ENCODE assay signal across 20 cellular contexts in the genomic region with DNA sequence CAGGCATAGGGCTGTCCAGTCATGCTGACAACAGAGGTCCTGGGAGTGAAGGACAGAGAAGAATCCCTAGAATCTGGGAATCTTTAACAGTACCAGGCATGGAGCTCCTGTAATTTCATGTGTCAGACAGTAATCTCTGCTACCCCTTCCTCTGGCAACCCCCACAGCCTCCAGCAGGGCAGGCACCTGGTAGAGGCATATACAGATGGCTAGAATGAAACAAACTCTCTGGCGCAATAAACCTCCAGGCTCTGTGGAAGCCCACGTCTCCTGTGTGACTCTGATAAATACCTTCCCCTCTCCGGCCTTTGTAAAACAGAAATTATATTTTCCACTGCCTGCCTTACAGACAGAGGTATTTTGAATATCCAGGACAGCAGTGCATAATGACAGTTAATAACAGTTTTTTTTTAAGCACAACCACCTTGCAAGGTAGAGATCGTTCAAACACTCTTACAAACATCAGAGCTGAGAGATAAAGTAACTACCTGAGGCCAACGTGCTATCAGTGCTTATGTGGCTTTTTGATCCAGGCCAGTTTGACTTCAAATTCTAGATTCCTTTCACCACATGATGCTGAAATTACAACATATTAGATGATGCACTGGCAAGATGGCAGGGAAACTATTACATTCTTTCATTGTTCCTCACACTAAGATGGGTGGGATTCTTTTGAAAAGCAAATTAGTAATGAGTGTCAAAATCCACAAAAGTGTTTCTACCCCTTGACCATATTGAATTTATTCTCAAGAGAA. TPM values are rescaled to one million over a fixed set of nuclear protein-coding genes. Genes with fewer than 3 reads are reported as not detected.
A peak's percentile ranks its signal among the peaks of the same experiment; 100 is the strongest.
DNase-seq lines count a peak whose midpoint lies in the region; ATAC-seq, FAIRE-seq and TF ChIP-seq lines count a peak whose summit lies in the region.
"Had no signal": no experiment of that assay in that cellular context is flagged by ENCODE, and none has a peak within 500 bp of the region (broad histone marks: within the 10 kb centered on the region; RNA-seq: fewer than 3 reads in every experiment).

No MANE protein-coding gene starts in this region.

- TF ChIP-seq EP300 in HepG2 (IDR thresholded peaks at IDR 0.05; ENCODE audit: low read depth in 2 of 2, low read length in 2 of 2) (no peak), HepG2 (CRISPR knock-in tag; IDR thresholded peaks at IDR 0.05; ENCODE audit: borderline replicate concordance) (no peak)

- H3K4me3 ChIP-seq in HepG2 (replicated peaks in 1 of 3; ENCODE audit: insufficient read depth in 1 of 3, low read depth in 2 of 3, low read length in 3 of 3) (no peak overlapping the region), right lobe of liver (no peak overlapping the region)
- H3K4me3 ChIP-seq: heart left ventricle, pancreas, thoracic aorta had no signal

- no peak for FAIRE-seq in HepG2 (lab: Jason Lieb, UNC)
- FAIRE-seq: GM12891, pancreas had no signal

- H3K4me2 ChIP-seq in HepG2 (ENCODE audit: low read depth, low read length) = no peak overlapping the region

- TF ChIP-seq RAD21 in HepG2 (CRISPR knock-in tag; IDR thresholded peaks at IDR 0.05) = no peak

- no peak for TF ChIP-seq CTCF in HepG2 (CRISPR knock-in tag; IDR thresholded peaks at IDR 0.05)
- TF ChIP-seq CTCF in right lobe of liver (IDR thresholded peaks at IDR 0.05) = no peak

- H3K79me2 ChIP-seq in HepG2 (ENCODE audit: insufficient read depth, low read length) = no peaks in the 10 kb centered on the region

- no peak overlapping the region for H3K9ac ChIP-seq in HepG2 (ENCODE audit: insufficient read depth, low read depth, low read length)

- H4K20me1 ChIP-seq in HepG2 (ENCODE audit: insufficient read depth, low read length) = no peaks in the 10 kb centered on the region

- no peak for TF ChIP-seq POLR2A in HepG2 (IDR thresholded peaks at IDR 0.05; ENCODE audit: insufficient read depth in 1 of 2, low read depth in 2 of 2, low read length in 2 of 2)
- TF ChIP-seq POLR2A in right lobe of liver (IDR thresholded peaks at IDR 0.05) = no peak

- no TSS peak for BruUV-seq in HepG2 (replicated peaks; lab: Mats Ljungman, UMichigan)

- DNase-seq in HepG2 (ENCODE audit: low spot score) = no peak
- DNase-seq in right lobe of liver = no peak
- DNase-seq in NCI-H1694 (lab: John Stamatoyannopoulos, UW) = peak; percentile 58
- DNase-seq in cerebellar cortex (ENCODE audit: low spot score) = peak; percentile 86
- peak; percentile 21 for DNase-seq in stromal cell of bone marrow (ENCODE audit: low read depth)
- no peak for DNase-seq in NOMO-1 treated with DMSO at 0.1 percent for 48 hours (lab: John Stamatoyannopoulos, UW; ENCODE audit: unreplicated experiment)
- DNase-seq in activated CD4-positive, alpha-beta T cell treated with anti-CD3 and anti-CD28 coated beads, Interleukin-2, amount 50 U/mL, for 1 hour = no peak
- DNase-seq: activated CD4-positive, alpha-beta T cell treated with anti-CD3 and anti-CD28 coated beads for 48 hours; AML-193; heart left ventricle; NCI-H1417; NCI-H510A treated with DMSO at 0.1 percent for 48 hours; pancreas; stimulated activated CD4-positive, alpha-beta T cell treated with anti-CD3 and anti-CD28 coated beads, Interleukin-15, amount 100 ng/mL, for 24 hours had no signal

- peak; percentile 67 for ATAC-seq in HepG2
- no peak for ATAC-seq in right lobe of liver
- ATAC-seq in HG02970 (IDR thresholded peaks at IDR 0.05; ENCODE audit: low FRiP score, unreplicated experiment) = no peak
- ATAC-seq: heart left ventricle, pancreas had no signal

- intact Hi-C loops in HepG2 (cut with micrococcal nuclease; ENCODE audit: unreplicated experiment) (no loop called here), right lobe of liver (cut with DNase I) (no loop called here)

- H3K27ac ChIP-seq in HepG2 (ENCODE audit: extremely low read length, insufficient read depth, low read length) (no peak overlapping the region), right lobe of liver (no peak overlapping the region)
- H3K27ac ChIP-seq: heart left ventricle, pancreas, RWPE1, thoracic aorta had no signal

- POLR2A ChIA-PET in HepG2 (lab: Yijun Ruan, JAX) = no interaction called here

- in situ Hi-C loops in HepG2 (cut with HindIII; ENCODE audit: extremely low pct_ligation_motif_present, low pct_unique_long_range_greater_than_20kb) = no loop called here

- H3K4me1 ChIP-seq in HepG2 (ENCODE audit: insufficient read depth, low read length) = peaks cover 66% of the 10 kb centered on the region
- no peaks in the 10 kb centered on the region for H3K4me1 ChIP-seq in right lobe of liver
- H3K4me1 ChIP-seq: pancreas had no signal

- no peak overlapping the region for H2AFZ ChIP-seq in HepG2 (ENCODE audit: low read length)

- H3K36me3 ChIP-seq in HepG2 (replicated peaks in 1 of 2; ENCODE audit: control insufficient read depth in 1 of 2, insufficient read depth in 2 of 2, low read length in 2 of 2) (no peaks in the 10 kb centered on the region), right lobe of liver (no peaks in the 10 kb centered on the region)
- H3K36me3 ChIP-seq: heart left ventricle, pancreas, thoracic aorta had no signal

- WGBS in HepG2 (ENCODE audit: low lambda C conversion rate) = 87% methylated on average over 5 of the region's 5 CpGs
- 60% methylated on average over 5 of the region's 5 CpGs for WGBS in right lobe of liver (ENCODE audit: insufficient coverage, low coverage, low lambda C conversion rate, missing lambda C conversion rate)

- H3K9me3 ChIP-seq in HepG2 (ENCODE audit: low read length) (no peaks in the 10 kb centered on the region; the same call in 1 of the 2 replicates), right lobe of liver (no peaks in the 10 kb centered on the region)
- H3K9me3 ChIP-seq: heart left ventricle, pancreas, thoracic aorta had no signal

- H3K27me3 ChIP-seq in HepG2 (ENCODE audit: control insufficient read depth in 1 of 2, insufficient read depth in 2 of 2, low read length in 2 of 2) = no peaks in the 10 kb centered on the region
- no peaks in the 10 kb centered on the region for H3K27me3 ChIP-seq in right lobe of liver
- H3K27me3 ChIP-seq: heart left ventricle, pancreas had no signal

- CTCF ChIA-PET in HepG2 (lab: Yijun Ruan, JAX; ENCODE audit: low intra/inter-chr PET ratio, low total read pairs) = no interaction called here

TF ChIP-seq in HepG2, 621 proteins besides CTCF, POLR2A, EP300 and RAD21:
- TF ChIP-seq, protein P1, sequence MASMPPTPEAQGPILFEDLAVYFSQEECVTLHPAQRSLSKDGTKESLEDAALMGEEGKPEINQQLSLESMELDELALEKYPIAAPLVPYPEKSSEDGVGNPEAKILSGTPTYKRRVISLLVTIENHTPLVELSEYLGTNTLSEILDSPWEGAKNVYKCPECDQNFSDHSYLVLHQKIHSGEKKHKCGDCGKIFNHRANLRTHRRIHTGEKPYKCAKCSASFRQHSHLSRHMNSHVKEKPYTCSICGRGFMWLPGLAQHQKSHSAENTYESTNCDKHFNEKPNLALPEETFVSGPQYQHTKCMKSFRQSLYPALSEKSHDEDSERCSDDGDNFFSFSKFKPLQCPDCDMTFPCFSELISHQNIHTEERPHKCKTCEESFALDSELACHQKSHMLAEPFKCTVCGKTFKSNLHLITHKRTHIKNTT (CRISPR knock-in tag; IDR thresholded peaks at IDR 0.05) = no peak
- TF ChIP-seq, protein P2, sequence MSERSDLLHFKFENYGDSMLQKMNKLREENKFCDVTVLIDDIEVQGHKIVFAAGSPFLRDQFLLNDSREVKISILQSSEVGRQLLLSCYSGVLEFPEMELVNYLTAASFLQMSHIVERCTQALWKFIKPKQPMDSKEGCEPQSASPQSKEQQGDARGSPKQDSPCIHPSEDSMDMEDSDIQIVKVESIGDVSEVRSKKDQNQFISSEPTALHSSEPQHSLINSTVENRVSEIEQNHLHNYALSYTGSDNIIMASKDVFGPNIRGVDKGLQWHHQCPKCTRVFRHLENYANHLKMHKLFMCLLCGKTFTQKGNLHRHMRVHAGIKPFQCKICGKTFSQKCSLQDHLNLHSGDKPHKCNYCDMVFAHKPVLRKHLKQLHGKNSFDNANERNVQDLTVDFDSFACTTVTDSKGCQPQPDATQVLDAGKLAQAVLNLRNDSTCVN (CRISPR knock-in tag; IDR thresholded peaks at IDR 0.05; ENCODE audit: borderline replicate concordance) = 0 out of 2 replicates have a peak, but pooled peaks have one; percentile 56
- TF ChIP-seq, protein P3, sequence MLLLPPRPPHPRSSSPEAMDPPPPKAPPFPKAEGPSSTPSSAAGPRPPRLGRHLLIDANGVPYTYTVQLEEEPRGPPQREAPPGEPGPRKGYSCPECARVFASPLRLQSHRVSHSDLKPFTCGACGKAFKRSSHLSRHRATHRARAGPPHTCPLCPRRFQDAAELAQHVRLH (CRISPR knock-in tag; IDR thresholded peaks at IDR 0.05; ENCODE audit: borderline replicate concordance, low read depth) = no peak
- TF ChIP-seq NCOA2 (CRISPR knock-in tag; IDR thresholded peaks at IDR 0.05) = 0 out of 2 replicates have a peak, but pooled peaks have one; percentile 14

RNA-seq across cellular contexts. Expression of gene TMEM247, which starts 47.7 kb away (rescaled TPM):
- total RNA-seq in HepG2 (2016; rRNA removed; fragmentation: Illumina TruSeq; extraction: Trizol) = not detected in 2 replicates
- total RNA-seq in HepG2 (2016; cell fraction: cytosol; rRNA removed; fragmentation: Illumina TruSeq; extraction: Trizol; ENCODE audit: low read depth) = not detected in 2 replicates
- total RNA-seq in HepG2 (2016; cell fraction: insoluble cytoplasmic fraction; rRNA removed; fragmentation: Illumina TruSeq; extraction: Trizol) = not detected in 2 replicates
- not detected in 2 replicates for total RNA-seq in HepG2 (2016; cell fraction: membrane; rRNA removed; fragmentation: Illumina TruSeq; extraction: Trizol)
- not detected in 2 replicates for total RNA-seq in HepG2 (2016; cell fraction: nucleus; rRNA removed; fragmentation: Illumina TruSeq; extraction: Trizol)
- polyA plus RNA-seq in HepG2 (2011; rRNA removed) = not detected in 2 replicates
- not detected in 2 replicates for polyA plus RNA-seq in HepG2 (2011; cell fraction: cytosol; rRNA removed)
- not detected in 2 replicates for polyA plus RNA-seq in HepG2 (2011; cell fraction: nucleus; rRNA removed)
- not detected in 2 replicates for polyA plus RNA-seq in HepG2 (2012)
- not detected in 2 replicates for polyA plus RNA-seq in HepG2 (2016; cell fraction: cytosol; fragmentation: Illumina TruSeq; extraction: Trizol; ENCODE audit: low read depth)
- not detected in 2 replicates for polyA plus RNA-seq in HepG2 (2016; cell fraction: insoluble cytoplasmic fraction; fragmentation: Illumina TruSeq; extraction: Trizol; ENCODE audit: low read depth)
- not detected in 2 replicates for polyA plus RNA-seq in HepG2 (2016; cell fraction: membrane; fragmentation: Illumina TruSeq; extraction: Trizol; ENCODE audit: low read depth)
- polyA plus RNA-seq in HepG2 (2016; cell fraction: nucleus; fragmentation: Illumina TruSeq; extraction: Trizol; ENCODE audit: insufficient read depth, low read depth) = not detected in 2 replicates
- not detected in 2 replicates for polyA minus RNA-seq in HepG2 (2011; rRNA and poly(A)+ RNA removed; ENCODE audit: low replicate concordance)
- not detected in 2 replicates for polyA minus RNA-seq in HepG2 (2011; cell fraction: cytosol; rRNA and poly(A)+ RNA removed)
- polyA minus RNA-seq in HepG2 (2011; cell fraction: nucleus; rRNA and poly(A)+ RNA removed) = not detected in 2 replicates
- total RNA-seq in right lobe of liver = not detected
- total RNA-seq: heart left ventricle, kidney epithelial cell, mononuclear cell, pancreas, thoracic aorta had no signal
- polyA plus RNA-seq: heart left ventricle, pancreas had no signal

Comparison
In these comparisons a context has a peak if more than half of its experiments do, and no peak if none do; other contexts are left out.
1. DNase-seq: peak in NCI-H1694 (single experiment), cerebellar cortex (single experiment) and stromal cell of bone marrow (single experiment); none in HepG2 (single experiment), right lobe of liver (0 of 3), NOMO-1 treated with DMSO at 0.1 percent for 48 hours (single experiment) and activated CD4-positive, alpha-beta T cell treated with anti-CD3 and anti-CD28 coated beads, Interleukin-2, amount 50 U/mL, for 1 hour (single experiment).